1 cellular context compared by ENCODE assay signal in the genomic region with DNA sequence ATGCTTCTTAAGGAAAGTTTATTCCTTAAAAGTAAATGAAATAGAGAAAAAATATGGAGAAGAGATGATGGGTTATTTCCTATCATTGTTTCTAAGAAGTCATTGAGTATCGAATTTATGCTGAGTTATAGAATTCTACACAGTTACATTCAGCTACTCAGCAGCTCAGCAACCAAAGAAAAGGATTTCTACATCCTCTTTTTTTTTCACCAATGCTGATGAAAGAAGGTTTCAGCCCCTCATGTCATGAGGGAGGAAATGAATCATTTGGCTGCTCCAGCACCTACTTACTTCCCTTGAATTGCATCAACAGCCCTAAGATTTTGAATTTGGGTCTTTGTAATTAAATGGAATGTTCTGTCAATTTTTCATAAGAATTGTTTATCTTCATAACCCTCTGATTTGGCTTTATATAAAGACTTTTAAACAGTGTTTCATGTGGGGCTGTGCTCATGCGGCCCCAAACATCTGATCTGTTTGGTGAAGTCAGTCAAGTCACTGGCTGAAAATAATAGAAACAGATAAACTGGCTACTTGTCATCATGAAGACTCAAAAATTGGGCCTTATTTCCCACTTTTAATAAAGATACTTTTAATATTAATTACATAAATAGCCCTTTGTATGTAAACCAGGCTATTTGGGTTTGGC.
TF ChIP-seq lines count a peak whose summit lies in the region.

No MANE protein-coding gene starts in this region.

TF ChIP-seq in H1, 55 proteins besides CTCF, POLR2A, EP300 and RAD21:
- TF ChIP-seq CREB1 (IDR thresholded peaks at IDR 0.05) (no peak), CHD1 (IDR thresholded peaks at IDR 0.05; ENCODE audit: low read depth, low read length) (no peak)
